Comparison of ENCODE assay signal across 28 cellular contexts in genomic region chr3:182240474-182240873, GRCh38.
DNase-seq lines count a peak whose midpoint lies in the region; ATAC-seq, FAIRE-seq and TF ChIP-seq lines count a peak whose summit lies in the region.
"Had no signal": no experiment of that assay in that cellular context is flagged by ENCODE, and none has a peak within 500 bp of the region (broad histone marks: within the 10 kb centered on the region; RNA-seq: fewer than 3 reads in every experiment).

No MANE protein-coding gene starts in this region.

- ATAC-seq in HepG2 = no peak
- ATAC-seq: A549, GM12878 had no signal

- no peaks in the 10 kb centered on the region for H3K79me1 ChIP-seq in mesenchymal stem cell (replicated peaks; ENCODE audit: low read length, poor library complexity, severe bottlenecking)

- no peaks in the 10 kb centered on the region for H3K27me3 ChIP-seq in HepG2 (ENCODE audit: control insufficient read depth in 1 of 2, insufficient read depth in 2 of 2, low read length in 2 of 2)
- no peaks in the 10 kb centered on the region for H3K27me3 ChIP-seq in tibial nerve
- H3K27me3 ChIP-seq in mesenchymal stem cell (ENCODE audit: control insufficient read depth in 1 of 2, insufficient read depth in 1 of 2, low read length in 2 of 2) = no peaks in the 10 kb centered on the region
- no peaks in the 10 kb centered on the region for H3K27me3 ChIP-seq in uterus
- no peaks in the 10 kb centered on the region for H3K27me3 ChIP-seq in mammary epithelial cell (ENCODE audit: insufficient read depth, low read length)
- H3K27me3 ChIP-seq: BLaER1 treated with 17β-estradiol and CSF1 and Interleukin-3, amounts not matched to agents 10 nM and 100 nM had no signal

- dilution Hi-C loops in mammary epithelial cell (cut with HindIII; ENCODE audit: low sequenced_read_pairs) = no loop called here

- no TSS peak for BruUV-seq in HepG2 (replicated peaks; lab: Mats Ljungman, UMichigan)
- no TSS peak for BruUV-seq in mammary epithelial cell (replicated peaks; lab: Mats Ljungman, UMichigan)

- TF ChIP-seq POLR2A in HepG2 (IDR thresholded peaks at IDR 0.05; ENCODE audit: insufficient read depth in 1 of 2, low read depth in 2 of 2, low read length in 2 of 2) = no peak
- TF ChIP-seq POLR2A in tibial nerve (IDR thresholded peaks at IDR 0.05) = no peak
- no peak for TF ChIP-seq POLR2A in uterus (IDR thresholded peaks at IDR 0.05)

- H2BK12ac ChIP-seq in mesenchymal stem cell (ENCODE audit: low read length in 2 of 2) = no peak overlapping the region

- H3K14ac ChIP-seq in mesenchymal stem cell (ENCODE audit: low read length in 2 of 2) = no peak overlapping the region

- no peak for FAIRE-seq in HepG2 (lab: Jason Lieb, UNC)
- FAIRE-seq: A549, D721Med, GM12878, HTR-8/SVneo, RCC 7860 had no signal

- in situ Hi-C loops in HepG2 (cut with HindIII; ENCODE audit: extremely low pct_ligation_motif_present, low pct_unique_long_range_greater_than_20kb) = no loop called here
- in situ Hi-C loops in G401 (cut with HindIII; ENCODE audit: low sequenced_read_pairs) = no loop called here
- in situ Hi-C loops in mammary epithelial cell (cut with MboI; ENCODE audit: low sequenced_read_pairs in 2 of 2) = no loop called here

- H2AFZ ChIP-seq in HepG2 (ENCODE audit: low read length) = no peak overlapping the region
- no peak overlapping the region for H2AFZ ChIP-seq in mesenchymal stem cell (ENCODE audit: low read depth, low read length)
- H2AFZ ChIP-seq in mammary epithelial cell (ENCODE audit: low read depth, low read length) = no peak overlapping the region

- peaks cover 65% of the 10 kb centered on the region for H3K4me1 Mint-ChIP-seq in neural crest cell

- H3K9ac ChIP-seq in HepG2 (ENCODE audit: insufficient read depth, low read depth, low read length) = no peak overlapping the region
- H3K9ac ChIP-seq in mesenchymal stem cell (ENCODE audit: low read length) = no peak overlapping the region
- H3K9ac ChIP-seq in mammary epithelial cell (ENCODE audit: insufficient read depth, low read length) = no peak overlapping the region
- H3K9ac ChIP-seq: BLaER1 treated with 17β-estradiol and CSF1 and Interleukin-3, amounts not matched to agents 10 nM and 100 nM had no signal

- no peak overlapping the region for H2BK15ac ChIP-seq in mesenchymal stem cell (ENCODE audit: low read depth, poor library complexity, severe bottlenecking)

- no peak overlapping the region for H2AK5ac ChIP-seq in mesenchymal stem cell (ENCODE audit: low read length, severe bottlenecking)

- no peaks in the 10 kb centered on the region for H3K79me2 ChIP-seq in HepG2 (ENCODE audit: insufficient read depth, low read length)
- H3K79me2 ChIP-seq in mammary epithelial cell (ENCODE audit: insufficient read depth, low read length) = no peaks in the 10 kb centered on the region

- no peak overlapping the region for H4K8ac ChIP-seq in mesenchymal stem cell (ENCODE audit: low read length)

- H3K36me3 Mint-ChIP-seq in neural crest cell (ENCODE audit: low read depth) = no peaks in the 10 kb centered on the region

- no peaks in the 10 kb centered on the region for H3K27me3 Mint-ChIP-seq in neural crest cell (ENCODE audit: low read depth)
- H3K27me3 Mint-ChIP-seq: CD4-positive, alpha-beta T cell had no signal

- peak overlapping the region; percentile 16 for H3K4me3 Mint-ChIP-seq in neural crest cell
- H3K4me3 Mint-ChIP-seq: CD4-positive, alpha-beta T cell had no signal

- H3K4me2 ChIP-seq in HepG2 (ENCODE audit: low read depth, low read length) (no peak overlapping the region), mesenchymal stem cell (ENCODE audit: low read length, poor library complexity, severe bottlenecking) (no peak overlapping the region), mammary epithelial cell (ENCODE audit: insufficient read depth, low read depth, low read length) (no peak overlapping the region)
- H3K4me2 ChIP-seq: A549; BLaER1 treated with 17β-estradiol and CSF1 and Interleukin-3, amounts not matched to agents 10 nM and 100 nM had no signal

- H4K91ac ChIP-seq in mesenchymal stem cell (ENCODE audit: low read length) = no peak overlapping the region

- H3K27ac ChIP-seq in cingulate gyrus (ENCODE audit: low read depth, low read length) (peak overlapping the region; percentile 67), HepG2 (ENCODE audit: extremely low read length, insufficient read depth, low read length) (no peak overlapping the region), tibial nerve (peak overlapping the region; percentile 5 to 94 (median 77)), mesenchymal stem cell (ENCODE audit: low read length, poor library complexity, severe bottlenecking) (no peak overlapping the region), uterus (no peak overlapping the region), mammary epithelial cell (ENCODE audit: insufficient read depth, low read depth, low read length) (no peak overlapping the region)
- H3K27ac ChIP-seq: A549; BLaER1 treated with 17β-estradiol and CSF1 and Interleukin-3, amounts not matched to agents 10 nM and 100 nM; SK-N-MC had no signal

- no peak overlapping the region for H2BK5ac ChIP-seq in mesenchymal stem cell (ENCODE audit: low read depth, low read length, poor library complexity, severe bottlenecking)

- H3K27ac Mint-ChIP-seq in neural crest cell (ENCODE audit: unreplicated experiment) = peak overlapping the region; percentile 24
- H3K27ac Mint-ChIP-seq: CD4-positive, alpha-beta T cell had no signal

- CTCF ChIA-PET in HepG2 (lab: Yijun Ruan, JAX; ENCODE audit: low intra/inter-chr PET ratio, low total read pairs) = no interaction called here
- CTCF ChIA-PET in mammary epithelial cell (lab: Charles Lee; ENCODE audit: low non-redundant PET) = no interaction called here

- no peak overlapping the region for H3K4ac ChIP-seq in mesenchymal stem cell (ENCODE audit: low read depth in 1 of 2, low read length in 2 of 2)

- H4K20me1 ChIP-seq in HepG2 (ENCODE audit: insufficient read depth, low read length) (no peaks in the 10 kb centered on the region), mammary epithelial cell (ENCODE audit: insufficient read depth, low read length) (no peaks in the 10 kb centered on the region)
- H4K20me1 ChIP-seq: BLaER1 treated with 17β-estradiol and CSF1 and Interleukin-3, amounts not matched to agents 10 nM and 100 nM had no signal

- H3K4me1 ChIP-seq in HepG2 (ENCODE audit: insufficient read depth, low read length) (peaks cover 45% of the 10 kb centered on the region), tibial nerve (peaks cover 0 to 38% (median 20%) of the 10 kb centered on the region in 4 donors), mesenchymal stem cell (ENCODE audit: control insufficient read depth, insufficient read depth, low read depth, low read length) (peaks cover 3% of the 10 kb centered on the region), uterus (peaks cover 0 to 4% of the 10 kb centered on the region in 2 donors), mammary epithelial cell (ENCODE audit: insufficient read depth, low read length) (peaks cover under 1% of the 10 kb centered on the region)
- H3K4me1 ChIP-seq: A549; BLaER1 treated with 17β-estradiol and CSF1 and Interleukin-3, amounts not matched to agents 10 nM and 100 nM had no signal

- H3K18ac ChIP-seq in mesenchymal stem cell (ENCODE audit: low read depth in 1 of 2, low read length in 2 of 2) = no peak overlapping the region

- H2BK120ac ChIP-seq in mesenchymal stem cell (ENCODE audit: low read depth, low read length) = no peak overlapping the region

- intact Hi-C loops in HepG2 (cut with micrococcal nuclease; ENCODE audit: unreplicated experiment) (loop anchor here (5.0 kb wide), 1 partner anchor 103 kb away; no protein-coding TSS in a partner anchor), uterus (cut with DNase I; ENCODE audit: low total_unique reads) (no loop called here), mammary epithelial cell (cut with micrococcal nuclease) (no loop called here)

- peaks cover 1% of the 10 kb centered on the region for H3K9me3 Mint-ChIP-seq in neural crest cell
- H3K9me3 Mint-ChIP-seq: CD4-positive, alpha-beta T cell had no signal

- no peak overlapping the region for H3K23ac ChIP-seq in mesenchymal stem cell (ENCODE audit: low read length in 2 of 2)

- TF ChIP-seq RAD21 in HepG2 (CRISPR knock-in tag; IDR thresholded peaks at IDR 0.05) = no peak

- H3K9me3 ChIP-seq in HepG2 (ENCODE audit: low read length) = no peaks in the 10 kb centered on the region
- no peaks in the 10 kb centered on the region for H3K9me3 ChIP-seq in tibial nerve
- no peaks in the 10 kb centered on the region for H3K9me3 ChIP-seq in mesenchymal stem cell (ENCODE audit: control insufficient read depth, low read length)
- H3K9me3 ChIP-seq in uterus = no peaks in the 10 kb centered on the region
- H3K9me3 ChIP-seq in mammary epithelial cell (replicated peaks; ENCODE audit: insufficient read depth, low read length) = no peaks in the 10 kb centered on the region
- H3K9me3 ChIP-seq: A549; BLaER1 treated with 17β-estradiol and CSF1 and Interleukin-3, amounts not matched to agents 10 nM and 100 nM had no signal

- no peak for TF ChIP-seq EP300 in HepG2 (IDR thresholded peaks at IDR 0.05; ENCODE audit: low read depth in 2 of 2, low read length in 2 of 2)
- no peak for TF ChIP-seq EP300 in HepG2 (CRISPR knock-in tag; IDR thresholded peaks at IDR 0.05; ENCODE audit: borderline replicate concordance)
- no peak for TF ChIP-seq EP300 in tibial nerve (IDR thresholded peaks at IDR 0.05)

- H3K36me3 ChIP-seq in HepG2 (replicated peaks in 1 of 2; ENCODE audit: control insufficient read depth in 1 of 2, insufficient read depth in 2 of 2, low read length in 2 of 2) (no peaks in the 10 kb centered on the region), tibial nerve (no peaks in the 10 kb centered on the region), mesenchymal stem cell (ENCODE audit: control insufficient read depth in 1 of 2, insufficient read depth in 2 of 2, low read depth in 1 of 2, low read length in 2 of 2) (no peaks in the 10 kb centered on the region), uterus (no peaks in the 10 kb centered on the region), mammary epithelial cell (ENCODE audit: insufficient read depth, low read length) (no peaks in the 10 kb centered on the region)
- H3K36me3 ChIP-seq: BLaER1 treated with 17β-estradiol and CSF1 and Interleukin-3, amounts not matched to agents 10 nM and 100 nM had no signal

- POLR2A ChIA-PET in HepG2 (lab: Yijun Ruan, JAX) = no interaction called here

- WGBS in HepG2 (ENCODE audit: low lambda C conversion rate) = 18% methylated on average over 2 of the region's 2 CpGs
- 39 to 44% methylated on average over 2 of the region's 2 CpGs for WGBS in tibial nerve, 2 donors
- WGBS in mesenchymal stem cell = 60% methylated on average over 1 of the region's 2 CpGs
- WGBS in mammary epithelial cell (ENCODE audit: low coverage, missing lambda C conversion rate) = 57% methylated on average over 2 of the region's 2 CpGs

- no peak for DNase-seq in HepG2 (ENCODE audit: low spot score)
- no peak for DNase-seq in neural crest cell (ENCODE audit: low read depth, low spot score)
- no peak for DNase-seq in tibial nerve (ENCODE audit: low spot score in 2 of 2)
- DNase-seq in G401 (ENCODE audit: low spot score) = no peak
- no peak for DNase-seq in mesenchymal stem cell
- DNase-seq in uterus = no peak
- no peak for DNase-seq in mammary epithelial cell
- DNase-seq: AML-193; CD4-positive, alpha-beta T cell; GDM1; KBM-7; MV-4-11; NCI-H1105; NCI-H1436 treated with DMSO at 0.1 percent for 48 hours; NCI-H187 treated with DMSO at 0.1 percent for 48 hours; NCI-H2171 treated with DMSO at 0.1 percent for 48 hours; NCI-H345; NCI-H524; NCI-H748 treated with DMSO at 0.1 percent for 48 hours; SIG-M5 had no signal

- TF ChIP-seq CTCF in HepG2 (CRISPR knock-in tag; IDR thresholded peaks at IDR 0.05) (no peak), neural crest cell (conservative IDR thresholded peaks at IDR 0.05) (no peak), tibial nerve (IDR thresholded peaks at IDR 0.05) (no peak), uterus (IDR thresholded peaks at IDR 0.05) (no peak), mammary epithelial cell (conservative IDR thresholded peaks at IDR 0.05 in 1 of 2, IDR thresholded peaks at IDR 0.05 in 1 of 2; ENCODE audit: extremely low read depth in 1 of 2, insufficient read depth in 1 of 2, low read depth in 1 of 2, low read length in 2 of 2) (no peak)

- H3K4me3 ChIP-seq in HepG2 (replicated peaks in 1 of 3; ENCODE audit: insufficient read depth in 1 of 3, low read depth in 2 of 3, low read length in 3 of 3) (no peak overlapping the region), tibial nerve (no peak overlapping the region), mesenchymal stem cell (ENCODE audit: insufficient read depth in 1 of 2, low read depth in 1 of 2, low read length in 2 of 2) (no peak overlapping the region), uterus (no peak overlapping the region), mammary epithelial cell (replicated peaks in 1 of 3; ENCODE audit: insufficient read depth in 1 of 3, low read depth in 2 of 3, low read length in 3 of 3) (no peak overlapping the region)
- H3K4me3 ChIP-seq: A549; BLaER1 treated with 17β-estradiol and CSF1 and Interleukin-3, amounts not matched to agents 10 nM and 100 nM; GM12878; SK-N-MC had no signal

Comparison
In these comparisons a context has a peak if more than half of its experiments do, and no peak if none do; other contexts are left out.
1. H3K27ac ChIP-seq: peak in cingulate gyrus (single experiment) and tibial nerve (4 of 4); none in HepG2 (single experiment), mesenchymal stem cell (single experiment), uterus (0 of 2) and mammary epithelial cell (single experiment).